9 cellular contexts compared by ENCODE assay signal in genomic region chr9:109745335-109746283, GRCh38. TPM values are rescaled to one million over a fixed set of nuclear protein-coding genes. Genes with fewer than 3 reads are reported as not detected.
DNase-seq lines count a peak whose midpoint lies in the region; ATAC-seq and TF ChIP-seq lines count a peak whose summit lies in the region.
"Had no signal": no experiment of that assay in that cellular context is flagged by ENCODE, and none has a peak within 500 bp of the region (broad histone marks: within the 10 kb centered on the region; RNA-seq: fewer than 3 reads in every experiment).

No MANE protein-coding gene starts in this region.

- H3K9me3 Mint-ChIP-seq in activated CD4-positive, alpha-beta memory T cell treated with anti-CD3 and anti-CD28 coated beads for 36 hours = no peaks in the 10 kb centered on the region

- peaks cover 38% of the 10 kb centered on the region for H3K4me1 ChIP-seq in mesodermal cell (ENCODE audit: control insufficient read depth, insufficient read depth, low read length, poor library complexity, severe bottlenecking)
- H3K4me1 ChIP-seq: BLaER1 had no signal

- no peak overlapping the region for H3K4me3 Mint-ChIP-seq in activated CD4-positive, alpha-beta memory T cell treated with anti-CD3 and anti-CD28 coated beads for 36 hours

- no peaks in the 10 kb centered on the region for H3K36me3 ChIP-seq in mesodermal cell (ENCODE audit: control insufficient read depth, insufficient read depth, low read length)
- H3K36me3 ChIP-seq: BLaER1 had no signal

- H3K4me3 ChIP-seq in AG04450 (ENCODE audit: low read depth, low read length) (no peak overlapping the region), epithelial cell of esophagus (ENCODE audit: low read length) (no peak overlapping the region), mesodermal cell (ENCODE audit: extremely low read depth, insufficient read depth, low read length, poor library complexity, severe bottlenecking) (no peak overlapping the region)
- H3K4me3 ChIP-seq: BLaER1 had no signal

- H3K4me1 Mint-ChIP-seq in activated CD4-positive, alpha-beta memory T cell treated with anti-CD3 and anti-CD28 coated beads for 36 hours (ENCODE audit: low read depth) = no peaks in the 10 kb centered on the region

- H3K27me3 Mint-ChIP-seq in activated CD4-positive, alpha-beta memory T cell treated with anti-CD3 and anti-CD28 coated beads for 36 hours = peaks cover 5% of the 10 kb centered on the region

- POLR2A ChIA-PET in AG04450 (lab: Yijun Ruan, JAX) = interaction anchor here (1.0 kb wide), 1 partner anchor 20 kb away, joined by 3 read pairs; no protein-coding TSS in a partner anchor
- POLR2A ChIA-PET in activated CD4-positive, alpha-beta memory T cell treated with anti-CD3 and anti-CD28 coated beads for 36 hours (lab: Charles Lee) = no interaction called here

- no peak overlapping the region for H3K27ac ChIP-seq in AG04450 (ENCODE audit: low read depth, low read length)
- H3K27ac ChIP-seq in mesodermal cell (ENCODE audit: low read depth, low read length, severe bottlenecking) = peak overlapping the region; percentile 54
- H3K27ac ChIP-seq: BLaER1 had no signal

- DNase-seq in AG04450 (ENCODE audit: low read depth, low spot score) (peak; percentile 52), NCI-H187 treated with DMSO at 0.1 percent for 48 hours (lab: John Stamatoyannopoulos, UW) (peak; percentile 28), epithelial cell of esophagus (ENCODE audit: low read depth) (peak; percentile 16), HUDEP-2 (lab: John Stamatoyannopoulos, UW; ENCODE audit: unreplicated experiment in 76 of 76) (no peak)
- no peak for DNase-seq in activated CD4-positive, alpha-beta memory T cell treated with anti-CD3 and anti-CD28 coated beads for 36 hours

- no peak overlapping the region for H3K27ac Mint-ChIP-seq in activated CD4-positive, alpha-beta memory T cell treated with anti-CD3 and anti-CD28 coated beads for 36 hours

- H3K36me3 Mint-ChIP-seq in activated CD4-positive, alpha-beta memory T cell treated with anti-CD3 and anti-CD28 coated beads for 36 hours = no peaks in the 10 kb centered on the region

- WGBS in mesodermal cell (ENCODE audit: insufficient coverage in 2 of 2), 2 experiments = 48 to 57% methylated on average over 7 to 8 of the region's 11 CpGs

- no peak for ATAC-seq in HG03025 (IDR thresholded peaks at IDR 0.05; ENCODE audit: low FRiP score, unreplicated experiment)
- no peak for ATAC-seq in GM19023 (IDR thresholded peaks at IDR 0.05; ENCODE audit: unreplicated experiment)

- no peaks in the 10 kb centered on the region for H3K27me3 ChIP-seq in AG04450 (ENCODE audit: control insufficient read depth, insufficient read depth, low read length)
- H3K27me3 ChIP-seq: BLaER1 had no signal

- CTCF ChIA-PET in AG04450 (lab: Charles Lee) = interaction anchor here (1.4 kb wide), 1 partner anchor 71 kb away, joined by 3 read pairs; no protein-coding TSS in a partner anchor
- CTCF ChIA-PET in activated CD4-positive, alpha-beta memory T cell treated with anti-CD3 and anti-CD28 coated beads for 36 hours (lab: Charles Lee) = no interaction called here

- intact Hi-C loops in activated CD4-positive, alpha-beta memory T cell treated with anti-CD3 and anti-CD28 coated beads for 36 hours (cut with micrococcal nuclease) = no loop called here

- H3K9me3 ChIP-seq in AG04450 (ENCODE audit: control insufficient read depth, insufficient read depth, low read length) (no peaks in the 10 kb centered on the region), mesodermal cell (ENCODE audit: control insufficient read depth, low read length) (no peaks in the 10 kb centered on the region)
- H3K9me3 ChIP-seq: BLaER1 had no signal

- TF ChIP-seq CTCF in AG04450 (IDR thresholded peaks at IDR 0.05; ENCODE audit: low read depth, low read length) (no peak), epithelial cell of esophagus (IDR thresholded peaks at IDR 0.05; ENCODE audit: insufficient read depth, low read depth, low read length, missing control alignments) (no peak)

RNA-seq across cellular contexts. Expression of gene PALM2AKAP2, which starts 34.4 kb away (rescaled TPM):
- polyA plus RNA-seq in AG04450 (2011; rRNA removed) = 4.6 and 5.0 TPM in 2 replicates
- 4.7 and 10.5 TPM in 2 replicates for polyA minus RNA-seq in AG04450 (2011; rRNA and poly(A)+ RNA removed)
- polyA plus RNA-seq in mesodermal cell (2013, experiment 1 of 2) = 15.0 TPM
- polyA plus RNA-seq in mesodermal cell (2013, experiment 2 of 2) = 15.5 TPM
- under 1 TPM in 1 of 2 experiments, not detected in 1; 0.36 TPM for total RNA-seq in activated CD4-positive, alpha-beta memory T cell treated with anti-CD3 and anti-CD28 coated beads for 36 hours

Comparison
In these comparisons a context has a peak if more than half of its experiments do, and no peak if none do; other contexts are left out.
1. DNase-seq: peak in AG04450 (single experiment), NCI-H187 treated with DMSO at 0.1 percent for 48 hours (single experiment) and epithelial cell of esophagus (single experiment); none in activated CD4-positive, alpha-beta memory T cell treated with anti-CD3 and anti-CD28 coated beads for 36 hours (single experiment) and HUDEP-2 (0 of 76).